ENCODE assay signal across 23 cellular contexts in genomic region chr11:2541321-2541680, GRCh38.
A peak's percentile ranks its signal among the peaks of the same experiment; 100 is the strongest.
DNase-seq lines count a peak whose midpoint lies in the region; ATAC-seq and TF ChIP-seq lines count a peak whose summit lies in the region.
"Had no signal": no experiment of that assay in that cellular context is flagged by ENCODE, and none has a peak within 500 bp of the region (broad histone marks: within the 10 kb centered on the region; RNA-seq: fewer than 3 reads in every experiment).

No MANE protein-coding gene starts in this region.

- H3K4me3 ChIP-seq in sigmoid colon: no peak overlapping the region
- H3K4me3 ChIP-seq: A549; BLaER1 treated with 17β-estradiol and CSF1 and Interleukin-3, amounts not matched to agents 10 nM and 100 nM had no signal

- H3K27ac ChIP-seq in sigmoid colon: no peak overlapping the region
- H3K27ac ChIP-seq: A549; BLaER1 treated with 17β-estradiol and CSF1 and Interleukin-3, amounts not matched to agents 10 nM and 100 nM; HL-60; KMS-11 had no signal

- no peaks in the 10 kb centered on the region for H3K4me1 ChIP-seq in sigmoid colon
- H3K4me1 ChIP-seq: A549 had no signal

- H3K27ac Mint-ChIP-seq in chondrocyte (ENCODE audit: unreplicated experiment) (no peak overlapping the region), HFFc6 (no peak overlapping the region)
- H3K27ac Mint-ChIP-seq: IgD-negative memory B cell had no signal

- no peaks in the 10 kb centered on the region for H3K27me3 ChIP-seq in sigmoid colon

- H3K36me3 Mint-ChIP-seq in chondrocyte (ENCODE audit: low read depth) (no peaks in the 10 kb centered on the region), HFFc6 (ENCODE audit: low read depth) (no peaks in the 10 kb centered on the region)
- H3K36me3 Mint-ChIP-seq: CD4-positive, alpha-beta memory T cell had no signal

- no peaks in the 10 kb centered on the region for H3K9me3 ChIP-seq in sigmoid colon
- H3K9me3 ChIP-seq: A549; BLaER1 treated with 17β-estradiol and CSF1 and Interleukin-3, amounts not matched to agents 10 nM and 100 nM had no signal

- H3K4me3 Mint-ChIP-seq in chondrocyte (ENCODE audit: unreplicated experiment) (no peak overlapping the region), HFFc6 (no peak overlapping the region)
- H3K4me3 Mint-ChIP-seq: CD4-positive, alpha-beta memory T cell; IgD-negative memory B cell had no signal

- intact Hi-C loops in Right ventricle myocardium superior (cut with DNase I): loop anchor here (10.0 kb wide), 1 partner anchor 74 kb away; no protein-coding TSS in a partner anchor
- intact Hi-C loops in left cardiac atrium (cut with DNase I): no loop called here
- intact Hi-C loops in sigmoid colon (cut with DNase I): no loop called here

- TF ChIP-seq POLR2A in sigmoid colon (IDR thresholded peaks at IDR 0.05): no peak

- TF ChIP-seq EP300 in sigmoid colon (IDR thresholded peaks at IDR 0.05): no peak

- H3K9me3 Mint-ChIP-seq in chondrocyte (ENCODE audit: low read depth) (no peaks in the 10 kb centered on the region), HFFc6 (no peaks in the 10 kb centered on the region)
- H3K9me3 Mint-ChIP-seq: CD4-positive, alpha-beta memory T cell; IgD-negative memory B cell had no signal

- TF ChIP-seq CTCF in chondrocyte (IDR thresholded peaks at IDR 0.05): no peak
- TF ChIP-seq CTCF in sigmoid colon (IDR thresholded peaks at IDR 0.05): no peak
- TF ChIP-seq CTCF in HFFc6 (IDR thresholded peaks at IDR 0.05): no peak

- DNase-seq in Right ventricle myocardium superior (peak; percentile 7), left cardiac atrium (no peak), chondrocyte (ENCODE audit: low spot score) (peak; percentile 50), mesenteric fat pad (ENCODE audit: low spot score) (peak; percentile 60), sigmoid colon (peak; percentile 25), HFFc6 (no peak), DMS53 treated with DMSO at 0.1 percent for 48 hours (lab: John Stamatoyannopoulos, UW; ENCODE audit: unreplicated experiment) (no peak)
- DNase-seq: AML-193; CD4-positive, alpha-beta memory T cell; COR-L47; DMS53; HCEC 1CT; MM.1S; NCI-H2029 treated with DMSO at 0.1 percent for 48 hours; NCI-H446 treated with DMSO at 0.1 percent for 48 hours; NCI-H526; RPMI8226; SHP77 treated with DMSO at 0.1 percent for 48 hours had no signal

- H3K36me3 ChIP-seq in sigmoid colon: no peaks in the 10 kb centered on the region

- no peaks in the 10 kb centered on the region for H3K4me1 Mint-ChIP-seq in chondrocyte (ENCODE audit: low read depth)
- H3K4me1 Mint-ChIP-seq in HFFc6 (ENCODE audit: low read depth): no peaks in the 10 kb centered on the region

- H3K27me3 Mint-ChIP-seq in chondrocyte (ENCODE audit: low read depth): peaks cover 13% of the 10 kb centered on the region
- H3K27me3 Mint-ChIP-seq in HFFc6 (ENCODE audit: insufficient read depth): peaks cover 30% of the 10 kb centered on the region
- H3K27me3 Mint-ChIP-seq: CD4-positive, alpha-beta memory T cell; IgD-negative memory B cell had no signal

- ATAC-seq in Right ventricle myocardium superior (ENCODE audit: poor library complexity) (no peak), left cardiac atrium (no peak)
- ATAC-seq: A549 had no signal

- WGBS in sigmoid colon, 2 donors: 92% methylated on average over 12 of the region's 12 CpGs

Comparison
In these comparisons a context has a peak if more than half of its experiments do, and no peak if none do; other contexts are left out.
1. DNase-seq: peak in Right ventricle myocardium superior (single experiment), chondrocyte (single experiment), mesenteric fat pad (single experiment) and sigmoid colon (single experiment); none in left cardiac atrium (single experiment), HFFc6 (single experiment) and DMS53 treated with DMSO at 0.1 percent for 48 hours (single experiment).